Comparison of ENCODE assay signal across 21 cellular contexts in the genomic region with DNA sequence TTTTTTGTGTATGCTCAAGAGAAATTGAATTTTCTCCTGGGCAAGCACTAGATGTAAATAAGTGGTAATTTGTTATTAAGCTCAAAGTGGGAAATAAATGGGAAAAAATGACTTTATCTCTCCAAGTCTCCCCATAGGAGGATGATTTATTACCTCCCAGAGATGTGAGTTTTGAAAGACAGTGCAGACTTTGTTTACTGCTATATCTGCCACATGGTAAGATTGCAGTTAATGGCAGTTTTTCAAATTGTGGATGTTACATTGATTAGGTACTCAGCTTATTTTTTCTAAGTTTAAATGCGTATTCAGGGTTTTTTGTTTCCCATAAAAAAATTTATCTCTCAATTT.
A peak's percentile ranks its signal among the peaks of the same experiment; 100 is the strongest.
DNase-seq lines count a peak whose midpoint lies in the region; ATAC-seq and TF ChIP-seq lines count a peak whose summit lies in the region.
"Had no signal": no experiment of that assay in that cellular context is flagged by ENCODE, and none has a peak within 500 bp of the region (broad histone marks: within the 10 kb centered on the region; RNA-seq: fewer than 3 reads in every experiment).

No MANE protein-coding gene starts in this region.

- H3K9me2 ChIP-seq in hepatocyte (replicated peaks; ENCODE audit: insufficient read depth) = no peaks in the 10 kb centered on the region

- intact Hi-C loops in thyroid gland (cut with DNase I) = loop anchor here (10.0 kb wide), 1 partner anchor 45 kb away; no protein-coding TSS in a partner anchor

- WGBS in hepatocyte (ENCODE audit: low lambda C conversion rate, missing lambda C conversion rate) = 79% methylated on average over 1 of the region's 1 CpG
- 89 to 91% methylated on average over 1 of the region's 1 CpG for WGBS in thyroid gland, 2 donors

- H3K27ac ChIP-seq in coronary artery = peak overlapping the region; percentile 86 to 90
- peak overlapping the region; percentile 70 for H3K27ac ChIP-seq in hepatocyte
- peak overlapping the region in 2 of 3 donors; percentile 73 to 84 for H3K27ac ChIP-seq in thyroid gland
- H3K27ac ChIP-seq: GM23248 had no signal

- no peak overlapping the region for H2AFZ ChIP-seq in hepatocyte
- H2AFZ ChIP-seq: GM23248 had no signal

- H3K36me3 ChIP-seq in hepatocyte (replicated peaks; ENCODE audit: insufficient read depth, low read depth) (no peaks in the 10 kb centered on the region), thyroid gland (no peaks in the 10 kb centered on the region), BE2C (no peaks in the 10 kb centered on the region)

- H3K9me3 ChIP-seq in hepatocyte (ENCODE audit: low read depth) = no peaks in the 10 kb centered on the region
- H3K9me3 ChIP-seq in thyroid gland = no peaks in the 10 kb centered on the region
- H3K9me3 ChIP-seq in BE2C = no peaks in the 10 kb centered on the region

- no peak for DNase-seq in coronary artery (ENCODE audit: low spot score)
- DNase-seq in hepatocyte (ENCODE audit: low spot score) = no peak
- no peak for DNase-seq in thyroid gland
- DNase-seq in BE2C = no peak
- DNase-seq in HuH-7 (ENCODE audit: low spot score) = no peak
- no peak for DNase-seq in stimulated activated naive CD8-positive, alpha-beta T cell treated with anti-CD3 and anti-CD28 coated beads, Interleukin-15, Interleukin-2, amounts not matched to agents 100 U/mL and 50 U/mL, for 24 hours
- DNase-seq in glomerular visceral epithelial cell (ENCODE audit: extremely low spot score) = no peak
- DNase-seq: DMS153, H7, KG1, MM.1S, NCI-H1048, NCI-H1417 treated with DMSO at 0.1 percent for 48 hours, NCI-H1694 treated with DMSO at 0.1 percent for 48 hours, NCI-H2081 treated with DMSO at 0.1 percent for 48 hours, NCI-H2171, NCI-H510A, NCI-H69, RPMI8226, SHP77 had no signal

- no peaks in the 10 kb centered on the region for H3K27me3 ChIP-seq in hepatocyte
- no peaks in the 10 kb centered on the region for H3K27me3 ChIP-seq in thyroid gland
- H3K27me3 ChIP-seq in BE2C = no peaks in the 10 kb centered on the region

- no peak overlapping the region for H3K4me2 ChIP-seq in hepatocyte

- H3K4me3 ChIP-seq in coronary artery = no peak overlapping the region
- no peak overlapping the region for H3K4me3 ChIP-seq in hepatocyte
- H3K4me3 ChIP-seq in thyroid gland (replicated peaks in 1 of 3) = no peak overlapping the region
- H3K4me3 ChIP-seq in BE2C (ENCODE audit: low read depth, low read length) = no peak overlapping the region
- H3K4me3 ChIP-seq: GM23248 had no signal

- H4K20me1 ChIP-seq in hepatocyte (ENCODE audit: insufficient read depth, poor library complexity, severe bottlenecking) = no peaks in the 10 kb centered on the region

- no peaks in the 10 kb centered on the region for H3K79me2 ChIP-seq in hepatocyte

- TF ChIP-seq CTCF in coronary artery (IDR thresholded peaks at IDR 0.05) (no peak), hepatocyte (IDR thresholded peaks at IDR 0.05; ENCODE audit: poor library complexity) (no peak), thyroid gland (IDR thresholded peaks at IDR 0.05) (no peak), BE2C (IDR thresholded peaks at IDR 0.05; ENCODE audit: low read depth, low read length) (no peak)

- ATAC-seq in stimulated activated naive CD8-positive, alpha-beta T cell treated with anti-CD3 and anti-CD28 coated beads, Interleukin-15, Interleukin-2, amounts not matched to agents 100 U/mL and 50 U/mL, for 24 hours = no peak

- peaks cover 27% of the 10 kb centered on the region for H3K4me1 ChIP-seq in hepatocyte (ENCODE audit: insufficient read depth)
- H3K4me1 ChIP-seq in thyroid gland = peaks cover 18 to 22% of the 10 kb centered on the region in 2 donors
- H3K4me1 ChIP-seq in BE2C = no peaks in the 10 kb centered on the region

- TF ChIP-seq POLR2A in thyroid gland (IDR thresholded peaks at IDR 0.05) = no peak
